ENCODE assay signal across 21 cellular contexts in the genomic region with DNA sequence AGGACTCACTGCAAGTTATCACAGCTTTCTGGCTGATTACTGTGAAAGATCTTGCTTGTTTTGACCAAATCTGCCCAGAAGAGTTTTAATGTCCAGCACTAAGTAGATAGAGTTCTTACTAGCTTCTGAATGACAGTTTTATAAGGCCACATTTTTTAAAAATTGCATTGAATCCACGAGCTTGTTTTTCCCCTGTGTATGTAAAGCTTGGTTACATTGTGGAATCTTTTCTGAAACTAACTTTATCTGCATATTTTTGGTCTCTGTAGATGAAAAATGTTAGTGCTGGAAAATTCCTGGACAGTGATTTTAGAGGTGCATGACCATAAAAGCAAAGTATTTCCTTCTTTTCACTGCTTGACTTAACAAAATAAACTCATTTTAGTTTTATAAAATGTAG.
"Had no signal": no experiment of that assay in that cellular context is flagged by ENCODE, and none has a peak within 500 bp of the region (broad histone marks: within the 10 kb centered on the region; RNA-seq: fewer than 3 reads in every experiment).

No MANE protein-coding gene starts in this region.

- H3K4me3 ChIP-seq: adrenal gland, left ventricle myocardium inferior, prostate gland, transverse colon, vagina had no signal

- H3K4me1 Mint-ChIP-seq: brain, nephron progenitor cell had no signal

- H3K36me3 Mint-ChIP-seq: brain had no signal

- H3K27ac ChIP-seq: adrenal gland, epithelial cell of prostate, left ventricle myocardium inferior, prostate gland, transverse colon, vagina had no signal

- H3K36me3 ChIP-seq: adrenal gland, left ventricle myocardium inferior, prostate gland, transverse colon, vagina had no signal

- H3K27me3 ChIP-seq: adrenal gland, transverse colon, vagina had no signal

- H3K9me3 Mint-ChIP-seq: brain, nephron progenitor cell had no signal

- H3K4me3 Mint-ChIP-seq: brain, nephron progenitor cell had no signal

- H3K4me1 ChIP-seq: adrenal gland, left ventricle myocardium inferior, prostate gland, transverse colon, vagina had no signal

- H3K27ac Mint-ChIP-seq: brain, nephron progenitor cell had no signal

- H3K9me3 ChIP-seq: adrenal gland, left ventricle myocardium inferior, prostate gland, transverse colon, vagina had no signal

- ATAC-seq: right cardiac atrium; stimulated activated naive CD8-positive, alpha-beta T cell treated with anti-CD3 and anti-CD28 coated beads, Interleukin-15, Interleukin-2, amounts not matched to agents 100 U/mL and 50 U/mL, for 24 hours had no signal

- DNase-seq: activated CD4-positive, CD25-positive, alpha-beta regulatory T cell treated with anti-CD3 and anti-CD28 coated beads, Interleukin-2, amount 50 U/mL, for 72 hours; activated naive CD4-positive, alpha-beta T cell treated with anti-CD3 and anti-CD28 coated beads, Interleukin-2, amount 50 U/mL, for 16 hours; activated T-cell treated with anti-CD3 and anti-CD28 coated beads for 4 hours; adrenal gland; cerebellar nuclear complex; dermis blood vessel endothelial cell; kidney; left ventricle myocardium inferior; mesendoderm; nephron progenitor cell; occipital lobe; right cardiac atrium; small intestine; stimulated activated naive CD8-positive, alpha-beta T cell treated with anti-CD3 and anti-CD28 coated beads, Interleukin-15, Interleukin-2, amounts not matched to agents 100 U/mL and 50 U/mL, for 24 hours; T-helper 1 cell; T1000; transverse colon had no signal

- H3K27me3 Mint-ChIP-seq: brain had no signal
